In the genomic region with DNA sequence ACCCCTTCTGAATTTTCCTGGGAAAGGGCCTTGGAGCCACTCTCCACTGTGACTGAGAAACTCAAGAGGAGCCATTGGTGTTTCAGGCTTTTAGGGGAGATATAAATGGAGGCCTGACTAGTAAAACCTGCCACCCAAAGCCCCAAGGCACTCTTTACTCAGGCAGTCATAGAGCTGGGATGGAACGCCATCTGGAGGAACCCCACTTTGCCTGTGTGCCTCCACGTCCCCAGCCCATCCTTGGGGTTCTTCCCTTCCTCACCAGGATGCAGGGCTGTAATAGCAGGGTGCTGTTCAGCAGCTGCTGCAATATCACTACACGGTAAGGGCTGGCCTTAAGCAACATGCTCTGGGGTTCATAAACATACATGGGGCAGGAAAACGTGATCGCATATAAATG, we compare ENCODE assay signal across 30 cellular contexts.
"Had no signal": no experiment of that assay in that cellular context is flagged by ENCODE, and none has a peak within 500 bp of the region (broad histone marks: within the 10 kb centered on the region; RNA-seq: fewer than 3 reads in every experiment).

No MANE protein-coding gene starts in this region.

- H3K9me3 ChIP-seq: breast epithelium, colonic mucosa had no signal

- FAIRE-seq: frontal cortex had no signal

- H3K27ac ChIP-seq: breast epithelium, cardiac muscle cell, colonic mucosa, dorsolateral prefrontal cortex, WERI-Rb-1 had no signal

- ATAC-seq: activated CD4-positive, CD25-positive, alpha-beta regulatory T cell treated with anti-CD3 and anti-CD28 coated beads, Interleukin-2, amount 50 U/mL, for 24 hours; activated CD8-positive, alpha-beta T cell treated with anti-CD3 and anti-CD28 coated beads for 36 hours; activated T-cell treated with anti-CD3 and anti-CD28 coated beads, Interleukin-2, amount 50 U/mL, for 4 hours; activated T-helper 17 cell treated with anti-CD3 and anti-CD28 coated beads, Interleukin-2, amount 50 U/mL, for 72 hours; esophagus mucosa; T-helper 17 cell had no signal

- H3K4me3 ChIP-seq: breast epithelium, cardiac muscle cell, colonic mucosa, dorsolateral prefrontal cortex had no signal

- H3K4me1 ChIP-seq: breast epithelium, colonic mucosa had no signal

- H3K36me3 ChIP-seq: breast epithelium, cardiac muscle cell, colonic mucosa, WERI-Rb-1 had no signal

- H3K27me3 ChIP-seq: breast epithelium, cardiac muscle cell, colonic mucosa, dorsolateral prefrontal cortex had no signal

- DNase-seq: activated B cell treated with CpG ODN at 0.5 μM for 24 hours; activated CD4-positive, alpha-beta T cell treated with anti-CD3 and anti-CD28 coated beads for 48 hours; activated CD4-positive, alpha-beta T cell treated with anti-CD3 and anti-CD28 coated beads, Interleukin-2, amount 50 U/mL, for 1 hour; activated CD4-positive, alpha-beta T cell treated with anti-CD3 and anti-CD28 coated beads, Interleukin-2, amount 50 U/mL, for 48 hours; activated CD8-positive, alpha-beta memory T cell treated with anti-CD3 and anti-CD28 coated beads for 24 hours; activated CD8-positive, alpha-beta T cell treated with anti-CD3 and anti-CD28 coated beads for 36 hours; activated effector memory CD4-positive, alpha-beta T cell treated with Interleukin-2 at 50 U/mL for 16 hours; activated gamma-delta T cell treated with Interleukin-2 at 50 U/mL for 16 hours; activated naive CD4-positive, alpha-beta T cell treated with anti-CD3 and anti-CD28 coated beads, Interleukin-2, amount 50 U/mL, for 16 hours; activated naive CD4-positive, alpha-beta T cell treated with Interleukin-2 at 50 U/mL for 16 hours; activated T-cell treated with anti-CD3 and anti-CD28 coated beads, Interleukin-2, amount 50 U/mL, for 4 hours; amniotic stem cell; anterior cingulate cortex; central memory CD4-positive, alpha-beta T cell; cerebellar nuclear complex; colonic mucosa; dorsolateral prefrontal cortex; effector memory CD4-positive, alpha-beta T cell; endodermal cell; foreskin fibroblast; T-helper 1 cell; T-helper 17 cell; T1000; WERI-Rb-1 had no signal
